8 cellular contexts compared by ENCODE assay signal in genomic region chr3:125975245-125976015, GRCh38. TPM values are rescaled to one million over a fixed set of nuclear protein-coding genes. Genes with fewer than 3 reads are reported as not detected.
"Had no signal": no experiment of that assay in that cellular context is flagged by ENCODE, and none has a peak within 500 bp of the region (broad histone marks: within the 10 kb centered on the region; RNA-seq: fewer than 3 reads in every experiment).

No MANE protein-coding gene starts in this region.

RNA-seq across cellular contexts. Expression of gene ROPN1B, which starts 6.5 kb away (rescaled TPM):
- total RNA-seq: activated CD4-positive, alpha-beta memory T cell treated with anti-CD3 and anti-CD28 coated beads for 36 hours; activated CD4-positive, alpha-beta T cell treated with anti-CD3 and anti-CD28 coated beads, Interleukin-2, amount 10 ng/mL, durations not matched to agents 7 days and 5 days; activated naive CD4-positive, alpha-beta T cell treated with anti-CD3 and anti-CD28 coated beads for 36 hours; activated T-cell treated with anti-CD3 and anti-CD28 coated beads, Interleukin-2, amount 50 U/mL, for 4 hours; K562; Peyer's patch; T-helper 2 cell treated with Interferon-gamma antibody and Interleukin-4, amounts not matched to agents 100 ng/mL and 5 ng/mL, for 36 hours had no signal
- polyA plus RNA-seq: K562, SK-N-SH had no signal
